In the genomic region with DNA sequence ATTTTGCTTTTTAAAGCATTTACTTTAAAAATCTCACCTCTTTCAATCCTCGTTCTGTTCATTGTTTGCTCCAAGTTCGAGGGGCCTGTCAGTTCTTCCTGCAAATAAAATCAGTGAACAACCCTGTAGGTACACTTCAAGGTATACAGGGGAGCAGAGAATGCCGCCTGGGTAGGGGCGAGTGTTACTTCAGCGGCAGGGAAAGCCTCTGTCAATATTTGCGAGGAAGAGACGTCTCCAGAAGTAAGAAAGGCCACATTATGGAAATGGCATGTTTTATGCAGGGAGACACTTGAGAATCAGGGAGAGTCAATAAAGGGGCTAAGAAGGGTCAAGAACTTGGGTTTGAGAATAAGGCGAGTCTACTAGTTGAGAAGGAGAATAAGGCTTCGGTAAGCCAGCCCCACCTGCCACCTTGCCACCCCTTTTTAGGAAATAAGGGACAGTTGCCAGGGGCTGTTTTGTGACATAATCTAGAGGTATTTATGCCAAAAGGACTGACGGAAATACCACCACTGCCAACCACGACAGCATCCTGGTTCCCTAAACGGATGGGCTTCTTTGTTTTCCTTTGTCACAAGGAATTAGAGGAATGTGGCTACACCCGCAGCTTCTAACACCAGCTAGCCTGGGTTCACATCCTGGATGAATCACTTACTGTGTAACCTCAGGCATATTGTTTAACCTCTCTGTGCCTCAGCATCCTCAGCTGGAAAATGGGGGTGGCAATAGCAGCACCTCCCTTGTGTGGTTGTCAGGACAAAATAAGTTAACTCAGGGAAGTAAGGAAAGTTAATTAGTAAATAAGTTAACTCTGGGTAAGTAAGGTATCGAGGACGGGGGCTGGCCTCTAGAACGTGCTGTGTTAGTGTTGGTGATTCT, we compare ENCODE assay signal across 11 cellular contexts.
DNase-seq lines count a peak whose midpoint lies in the region; ATAC-seq, FAIRE-seq and TF ChIP-seq lines count a peak whose summit lies in the region.
"Had no signal": no experiment of that assay in that cellular context is flagged by ENCODE, and none has a peak within 500 bp of the region (broad histone marks: within the 10 kb centered on the region; RNA-seq: fewer than 3 reads in every experiment).

No MANE protein-coding gene starts in this region.

- H3K9me3 ChIP-seq in MG63, result no peaks in the 10 kb centered on the region
- peaks cover 12 to 14% of the 10 kb centered on the region in 2 experiments for H3K9me3 ChIP-seq in H1 (ENCODE audit: insufficient read depth in 2 of 2, low read depth in 1 of 2, low read length in 1 of 2)
- peaks cover 17% of the 10 kb centered on the region for H3K9me3 ChIP-seq in mesodermal cell (ENCODE audit: control insufficient read depth, low read length)

- H3K79me2 ChIP-seq in H1 (ENCODE audit: control insufficient read depth in 1 of 2, insufficient read depth in 2 of 2, low read length in 2 of 2), result no peaks in the 10 kb centered on the region

- no peak overlapping the region for H3K4ac ChIP-seq in H1 (replicated peaks; ENCODE audit: insufficient read length, low read depth, low read length)

- H3K56ac ChIP-seq in H1 (replicated peaks; ENCODE audit: insufficient read length, low read depth, low read length), result no peak overlapping the region

- in situ Hi-C loops in GM13977 (cut with MboI; ENCODE audit: low pct_unique_long_range_greater_than_20kb, low sequenced_read_pairs, unreplicated experiment), result no loop called here

- TF ChIP-seq CTCF in H1 (IDR thresholded peaks at IDR 0.05; ENCODE audit: control extremely low read depth in 1 of 3, insufficient read depth in 1 of 3, low read depth in 1 of 3, low read length in 3 of 3) (no peak), GM13977 (IDR thresholded peaks at IDR 0.05; ENCODE audit: extremely low read depth, insufficient read depth, missing control alignments) (no peak)

- no peaks in the 10 kb centered on the region for H4K20me1 ChIP-seq in H1 (replicated peaks in 1 of 2; ENCODE audit: control insufficient read depth in 1 of 2, insufficient read depth in 2 of 2, low read length in 2 of 2)

- ATAC-seq in GM18870 (IDR thresholded peaks at IDR 0.05; ENCODE audit: unreplicated experiment) (no peak), HG02571 (IDR thresholded peaks at IDR 0.05; ENCODE audit: unreplicated experiment) (no peak)

- H3K27me3 ChIP-seq in MG63 (no peaks in the 10 kb centered on the region), H1 (replicated peaks in 1 of 4; ENCODE audit: control insufficient read depth in 3 of 4, extremely low read depth in 1 of 4, insufficient read depth in 3 of 4, low read length in 3 of 4) (no peaks in the 10 kb centered on the region)

- CTCF ChIA-PET in H1 (lab: Charles Lee; ENCODE audit: partially characterized antibody), result interaction anchor here (0.7 to 3.8 kb wide), 5 partner anchors 11 to 459 kb away, joined by 3 to 17 read pairs (median 3); no protein-coding TSS in a partner anchor

- H3K4me1 ChIP-seq in H1 (replicated peaks in 1 of 4; ENCODE audit: control insufficient read depth in 3 of 4, insufficient read depth in 4 of 4, low read length in 3 of 4), result peaks cover 12 to 25% (median 19%) of the 10 kb centered on the region in 4 experiments; a peak in 6 of 7 replicates
- peaks cover 9% of the 10 kb centered on the region for H3K4me1 ChIP-seq in mesodermal cell (ENCODE audit: control insufficient read depth, insufficient read depth, low read length, poor library complexity, severe bottlenecking)

- peaks cover 6% of the 10 kb centered on the region for H3K9me3 Mint-ChIP-seq in activated T-cell treated with anti-CD3 and anti-CD28 coated beads, Interleukin-2, amount 50 U/mL, for 24 hours

- TF ChIP-seq EP300 in H1 (IDR thresholded peaks at IDR 0.05; ENCODE audit: borderline replicate concordance in 1 of 2, low read depth in 2 of 2, low read length in 2 of 2), result peak in 1 of 2 experiments; percentile 13; a peak in 1 of 3 replicates

- H3K4me1 Mint-ChIP-seq in activated T-cell treated with anti-CD3 and anti-CD28 coated beads, Interleukin-2, amount 50 U/mL, for 24 hours (ENCODE audit: low read depth), result peaks cover 12% of the 10 kb centered on the region

- H3K4me3 Mint-ChIP-seq in activated T-cell treated with anti-CD3 and anti-CD28 coated beads, Interleukin-2, amount 50 U/mL, for 24 hours, result no peak overlapping the region

- H3K23me2 ChIP-seq in H1 (ENCODE audit: low read depth, low read length), result no peaks in the 10 kb centered on the region; the same call in 1 of the 2 replicates

- no peak overlapping the region for H3K14ac ChIP-seq in H1 (ENCODE audit: insufficient read length)

- H3K27me3 Mint-ChIP-seq in activated T-cell treated with anti-CD3 and anti-CD28 coated beads, Interleukin-2, amount 50 U/mL, for 24 hours, result no peaks in the 10 kb centered on the region
- H3K27me3 Mint-ChIP-seq: IgD-negative memory B cell had no signal

- peak overlapping the region; percentile 8 to 33; a peak in 2 of 4 replicates for H3K4me2 ChIP-seq in H1 (ENCODE audit: insufficient read depth in 1 of 2, low read depth in 2 of 2, low read length in 2 of 2)

- H4K5ac ChIP-seq in H1 (ENCODE audit: insufficient read length, low read depth, low read length), result no peak overlapping the region

- no peak for TF ChIP-seq RAD21 in H1 (IDR thresholded peaks at IDR 0.05 in 1 of 2, conservative IDR thresholded peaks at IDR 0.05 in 1 of 2; ENCODE audit: low read depth in 2 of 2, low read length in 2 of 2)

- peak; percentile 91 for DNase-seq in EH (ENCODE audit: low read depth)
- peak; percentile 32 for DNase-seq in MG63
- peak in 1 of 2 experiments; percentile 54 for DNase-seq in H1 (ENCODE audit: low read depth in 1 of 2, low spot score in 2 of 2)
- no peak for DNase-seq in GM13977 (ENCODE audit: low spot score)
- DNase-seq in activated T-cell treated with anti-CD3 and anti-CD28 coated beads, Interleukin-2, amount 50 U/mL, for 24 hours, result no peak
- DNase-seq: caudate nucleus, occipital lobe had no signal

- peak overlapping the region; percentile 57; the same call in 1 of the 2 replicates for H2BK20ac ChIP-seq in H1 (ENCODE audit: low read length)

- FAIRE-seq in H1 (lab: Jason Lieb, UNC), result peak; percentile 81

- no peak overlapping the region for H2BK120ac ChIP-seq in H1 (replicated peaks; ENCODE audit: low read depth, low read length)

- no peak overlapping the region; a peak in 1 of 7 replicates for H3K9ac ChIP-seq in H1 (replicated peaks in 1 of 4; ENCODE audit: extremely low read depth in 1 of 4, low read depth in 3 of 4, low read length in 3 of 4)

- TF ChIP-seq POLR2A in H1 (IDR thresholded peaks at IDR 0.05; ENCODE audit: control extremely low read depth in 1 of 2, low read depth in 2 of 2, low read length in 2 of 2), result no peak

- peak overlapping the region; percentile 20; the same call in 1 of the 2 replicates for H2BK15ac ChIP-seq in H1 (ENCODE audit: low read length)

- no peak overlapping the region for H3K4me3 ChIP-seq in MG63
- no peak overlapping the region for H3K4me3 ChIP-seq in H1 (ENCODE audit: extremely low read depth in 1 of 4, insufficient read depth in 2 of 4, low read depth in 3 of 4, low read length in 4 of 4)
- no peak overlapping the region for H3K4me3 ChIP-seq in mesodermal cell (ENCODE audit: extremely low read depth, insufficient read depth, low read length, poor library complexity, severe bottlenecking)

- peak overlapping the region; percentile 94 for H2BK12ac ChIP-seq in H1 (ENCODE audit: low read depth, low read length)

- H3K27ac Mint-ChIP-seq in activated T-cell treated with anti-CD3 and anti-CD28 coated beads, Interleukin-2, amount 50 U/mL, for 24 hours, result no peak overlapping the region

- no peak overlapping the region for H4K8ac ChIP-seq in H1 (ENCODE audit: extremely low read depth, insufficient read depth, low read length)

- H3K27ac ChIP-seq in H1 (ENCODE audit: low read depth, low read length), result peak overlapping the region; percentile 60; the same call in 1 of the 2 replicates
- H3K27ac ChIP-seq in mesodermal cell (ENCODE audit: low read depth, low read length, severe bottlenecking), result peak overlapping the region; percentile 62

- H3K36me3 Mint-ChIP-seq in activated T-cell treated with anti-CD3 and anti-CD28 coated beads, Interleukin-2, amount 50 U/mL, for 24 hours (ENCODE audit: low read depth), result no peaks in the 10 kb centered on the region

- H2BK5ac ChIP-seq in H1 (ENCODE audit: low read depth, low read length), result peak overlapping the region; percentile 81

- H3K36me3 ChIP-seq in MG63 (no peaks in the 10 kb centered on the region), H1 (ENCODE audit: control insufficient read depth in 2 of 4, insufficient read depth in 4 of 4, low read length in 3 of 4) (no peaks in the 10 kb centered on the region), mesodermal cell (ENCODE audit: control insufficient read depth, insufficient read depth, low read length) (no peaks in the 10 kb centered on the region)

- H3K23ac ChIP-seq in H1 (ENCODE audit: insufficient read length), result no peak overlapping the region

- H4K91ac ChIP-seq in H1 (replicated peaks; ENCODE audit: insufficient read length, low read length), result peak overlapping the region; percentile 45

- POLR2A ChIA-PET in H1 (lab: Charles Lee; ENCODE audit: partially characterized antibody), result interaction anchor here (0.6 kb wide), 1 partner anchor 326 kb away, joined by 4 read pairs; no protein-coding TSS in a partner anchor

- no peak overlapping the region for H2AFZ ChIP-seq in H1 (ENCODE audit: low read length)

- H2AK5ac ChIP-seq in H1 (ENCODE audit: low read depth, low read length), result peak overlapping the region; percentile 99

- no peaks in the 10 kb centered on the region for H3K79me1 ChIP-seq in H1 (ENCODE audit: low read depth, low read length)

- 63% methylated on average over 16 of the region's 16 CpGs; no CpG with 5 or more reads in 1 of the 2 experiments for WGBS in H1 (ENCODE audit: extremely low coverage in 1 of 2, insufficient coverage in 1 of 2, insufficient read length in 1 of 2, insufficient replicate concordance in 2 of 2, low coverage in 1 of 2, low lambda C conversion rate in 2 of 2, missing lambda C conversion rate in 1 of 2), 2 experiments
- WGBS in mesodermal cell (ENCODE audit: insufficient coverage in 2 of 2), 2 experiments, result 71 to 74% methylated on average over 11 to 14 of the region's 16 CpGs

- H3K18ac ChIP-seq in H1 (ENCODE audit: extremely low read depth, low read length), result peak overlapping the region; percentile 57

TF ChIP-seq in H1, 55 proteins besides CTCF, POLR2A, EP300 and RAD21 (continues in another document):
- peak; percentile 86; the same call in 1 of the 2 replicates for TF ChIP-seq KDM1A (IDR thresholded peaks at IDR 0.05; ENCODE audit: borderline replicate concordance, low read length)
- TF ChIP-seq POU5F1 (IDR thresholded peaks at IDR 0.05; ENCODE audit: low read depth, low read length), result no peak
- TF ChIP-seq YY1 (IDR thresholded peaks at IDR 0.05; ENCODE audit: low read depth, low read length), result peak; percentile 52; the same call in 1 of the 2 replicates
- TF ChIP-seq TEAD4 (IDR thresholded peaks at IDR 0.05; ENCODE audit: low read depth, low read length), result peak; percentile 95
- TF ChIP-seq GABPA (IDR thresholded peaks at IDR 0.05; ENCODE audit: borderline replicate concordance, insufficient read depth, low read length), result no peak
- peak; percentile 83; the same call in 1 of the 2 replicates for TF ChIP-seq SRF (IDR thresholded peaks at IDR 0.05; ENCODE audit: low read depth, low read length)

Comparison
In these comparisons a context has a peak if more than half of its experiments do, and no peak if none do; other contexts are left out.
1. DNase-seq: peak in EH (single experiment) and MG63 (single experiment); none in GM13977 (single experiment) and activated T-cell treated with anti-CD3 and anti-CD28 coated beads, Interleukin-2, amount 50 U/mL, for 24 hours (single experiment).